ENCODE assay signal across 8 cellular contexts in genomic region chr11:4607782-4608666, GRCh38. TPM values are rescaled to one million over a fixed set of nuclear protein-coding genes. Genes with fewer than 3 reads are reported as not detected.
DNase-seq lines count a peak whose midpoint lies in the region; ATAC-seq and TF ChIP-seq lines count a peak whose summit lies in the region.

A gene with protein sequence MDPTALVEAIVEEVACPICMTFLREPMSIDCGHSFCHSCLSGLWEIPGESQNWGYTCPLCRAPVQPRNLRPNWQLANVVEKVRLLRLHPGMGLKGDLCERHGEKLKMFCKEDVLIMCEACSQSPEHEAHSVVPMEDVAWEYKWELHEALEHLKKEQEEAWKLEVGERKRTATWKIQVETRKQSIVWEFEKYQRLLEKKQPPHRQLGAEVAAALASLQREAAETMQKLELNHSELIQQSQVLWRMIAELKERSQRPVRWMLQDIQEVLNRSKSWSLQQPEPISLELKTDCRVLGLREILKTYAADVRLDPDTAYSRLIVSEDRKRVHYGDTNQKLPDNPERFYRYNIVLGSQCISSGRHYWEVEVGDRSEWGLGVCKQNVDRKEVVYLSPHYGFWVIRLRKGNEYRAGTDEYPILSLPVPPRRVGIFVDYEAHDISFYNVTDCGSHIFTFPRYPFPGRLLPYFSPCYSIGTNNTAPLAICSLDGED (minus strand): TSS chr11:4608231. CDS start chr11:4605504, 2,727 bp downstream.

- peaks cover 4% of the 10 kb centered on the region for H3K36me3 Mint-ChIP-seq in progenitor cell of endocrine pancreas (ENCODE audit: insufficient read depth)

- no peaks in the 10 kb centered on the region for H3K27me3 ChIP-seq in heart right ventricle

- H3K27me3 Mint-ChIP-seq in progenitor cell of endocrine pancreas, result peaks cover 10% of the 10 kb centered on the region

- H3K27ac ChIP-seq in heart right ventricle (peak within 1 kb of the TSS; percentile 51 to 96 (median 92)), urinary bladder (ENCODE audit: low read depth) (peak within 1 kb of the TSS; percentile 65)

- no peak for TF ChIP-seq CTCF in GM12864 (IDR thresholded peaks at IDR 0.05; ENCODE audit: low read depth, low read length, missing control alignments)
- TF ChIP-seq CTCF in heart right ventricle (IDR thresholded peaks at IDR 0.05), result peak in 1 of 9 donors; percentile 16
- TF ChIP-seq CTCF in progenitor cell of endocrine pancreas (IDR thresholded peaks at IDR 0.05; ENCODE audit: unreplicated experiment), result peak; percentile 24

- peaks cover 15% of the 10 kb centered on the region for H3K4me1 Mint-ChIP-seq in progenitor cell of endocrine pancreas (ENCODE audit: low read depth)

- no peaks in the 10 kb centered on the region for H3K9me3 ChIP-seq in heart right ventricle

- no peaks in the 10 kb centered on the region for H3K9me3 Mint-ChIP-seq in progenitor cell of endocrine pancreas (ENCODE audit: low read depth)

- H3K36me3 ChIP-seq in heart right ventricle, result peaks cover 0 to 26% (median 4%) of the 10 kb centered on the region in 9 donors
- no peaks in the 10 kb centered on the region for H3K36me3 ChIP-seq in urinary bladder (ENCODE audit: insufficient read depth)

- ATAC-seq in HG02623 (IDR thresholded peaks at IDR 0.05; ENCODE audit: unreplicated experiment) (peak; percentile 100), heart right ventricle (peak; percentile 99 to 100 (median 100))

- DNase-seq in GM12864 (ENCODE audit: low read depth) (peak; percentile 87), NCI-H1105 (lab: John Stamatoyannopoulos, UW) (peak; percentile 2), amniotic stem cell (lab: John Stamatoyannopoulos, UW) (peak; percentile 87), heart right ventricle (peak; percentile 97 to 98), progenitor cell of endocrine pancreas (ENCODE audit: low spot score, unreplicated experiment) (peak; percentile 92)

- 4% methylated on average over 43 of the region's 43 CpGs for WGBS in heart right ventricle, 2 donors
- WGBS in urinary bladder, result 4% methylated on average over 43 of the region's 43 CpGs

- H3K4me3 ChIP-seq in GM12864 (ENCODE audit: low read depth, low read length), result peak within 1 kb of the TSS; percentile 84
- peak within 1 kb of the TSS; percentile 53 to 86 (median 74) for H3K4me3 ChIP-seq in heart right ventricle
- H3K4me3 ChIP-seq in urinary bladder (ENCODE audit: low read depth, low read length), result peak within 1 kb of the TSS; percentile 73

- H3K4me1 ChIP-seq in heart right ventricle (peaks cover 0 to 32% (median 23%) of the 10 kb centered on the region in 9 donors), urinary bladder (ENCODE audit: insufficient read depth) (no peaks in the 10 kb centered on the region)

- intact Hi-C loops in T-helper 1 cell treated with Interleukin-12 subunit alpha and Interleukin-12 subunit beta and Interleukin-4 antibody, amounts not matched to agents 30 ng/mL and 1 ng/mL, for 36 hours (cut with micrococcal nuclease), result loop anchor here (1.0 to 5.0 kb wide), 11 partner anchors 29 to 1627 kb away; partner anchors contain the start of genes FHIP1B, OR51D1, RHOG and STIM1
- intact Hi-C loops in heart right ventricle (cut with DNase I), result loop anchor here in 1 of 10 donors (10.0 kb wide), 1 partner anchor 423 kb away; no protein-coding TSS in a partner anchor

- H3K4me3 Mint-ChIP-seq in progenitor cell of endocrine pancreas (ENCODE audit: low read depth), result peak within 1 kb of the TSS; percentile 79

- peak within 1 kb of the TSS; percentile 94 for H3K27ac Mint-ChIP-seq in progenitor cell of endocrine pancreas

RNA-seq across cellular contexts. Expression of the gene that starts here (rescaled TPM):
- total RNA-seq in T-helper 1 cell treated with Interleukin-12 subunit alpha and Interleukin-12 subunit beta and Interleukin-4 antibody, amounts not matched to agents 30 ng/mL and 1 ng/mL, for 36 hours, result 11.0 and 11.8 TPM in 2 replicates
- total RNA-seq in heart right ventricle (10 to 100 TPM in 6 of 10 donors, 1 to 10 TPM in 4; 6.4 to 12.8 (median 10.5) TPM), progenitor cell of endocrine pancreas (18.1 and 18.7 TPM in 2 replicates), urinary bladder (10.7 TPM)
- polyA plus RNA-seq in heart right ventricle (1 to 10 TPM; 3.5 to 5.3 TPM), urinary bladder (10.9 TPM)

Comparison
In these comparisons a context has a peak if more than half of its experiments do, and no peak if none do; other contexts are left out.
1. Peak in every context shown above with its lines: DNase-seq, ATAC-seq, H3K4me3 ChIP-seq and H3K27ac ChIP-seq.
2. DNase-seq: peak in every context shown above with its lines; median percentile 98 in heart right ventricle; 92 in progenitor cell of endocrine pancreas; 87 in GM12864; 87 in amniotic stem cell; 2 in NCI-H1105.